In genomic region chr19:12581100-12581499, GRCh38 we compare ENCODE assay signal across 3 cellular contexts.
TF ChIP-seq lines count a peak whose summit lies in the region.

No MANE protein-coding gene starts in this region.

TF ChIP-seq in HCT116, 20 proteins besides CTCF, POLR2A, EP300 and RAD21:
- TF ChIP-seq ZBTB33 (IDR thresholded peaks at IDR 0.05; ENCODE audit: extremely low read depth, insufficient replicate concordance, low read length) (no peak), FOSL1 (IDR thresholded peaks at IDR 0.05; ENCODE audit: low read depth) (no peak), ZNF274 (IDR thresholded peaks at IDR 0.05; ENCODE audit: low read depth, low read length) (peak; percentile 46)

TF ChIP-seq in GM12878, 131 proteins besides CTCF, POLR2A, EP300 and RAD21:
- TF ChIP-seq CBX5 (IDR thresholded peaks at IDR 0.05; ENCODE audit: low read depth) (0 out of 2 replicates have a peak, but pooled peaks have one; percentile 38), STAT1 (conservative IDR thresholded peaks at IDR 0.05) (no peak), ZNF622 (IDR thresholded peaks at IDR 0.05) (no peak), CHD1 (IDR thresholded peaks at IDR 0.05; ENCODE audit: low read depth, low read length) (no peak), EGR1 (IDR thresholded peaks at IDR 0.05; ENCODE audit: borderline replicate concordance in 1 of 2, low read depth in 2 of 2, low read length in 2 of 2) (no peak), CBX3 (IDR thresholded peaks at IDR 0.05; ENCODE audit: borderline replicate concordance, low read depth) (no peak), BHLHE40 (IDR thresholded peaks at IDR 0.05; ENCODE audit: borderline replicate concordance in 1 of 2, low read depth in 2 of 2, low read length in 1 of 2) (no peak), NRF1 (conservative IDR thresholded peaks at IDR 0.05; ENCODE audit: low read depth, low read length) (no peak)
TF ChIP-seq in GM12878: peak in this region for 1.

TF ChIP-seq in HEK293T, 16 proteins besides CTCF, POLR2A, EP300 and RAD21:
- TF ChIP-seq L3MBTL2 (conservative IDR thresholded peaks at IDR 0.05) (no peak), FOXK2 (IDR thresholded peaks at IDR 0.05) (no peak), TARDBP (IDR thresholded peaks at IDR 0.05) (no peak), FOXA1 (IDR thresholded peaks at IDR 0.05) (no peak), FOXM1 (IDR thresholded peaks at IDR 0.05; ENCODE audit: borderline replicate concordance) (no peak), ZNF384 (IDR thresholded peaks at IDR 0.05) (no peak), HDGF (IDR thresholded peaks at IDR 0.05; ENCODE audit: borderline replicate concordance) (no peak), BHLHE40 (IDR thresholded peaks at IDR 0.05; ENCODE audit: borderline replicate concordance) (no peak), LEF1 (IDR thresholded peaks at IDR 0.05; ENCODE audit: borderline replicate concordance) (no peak), PKNOX1 (IDR thresholded peaks at IDR 0.05) (no peak), ARNT (IDR thresholded peaks at IDR 0.05) (no peak), CTBP1 (IDR thresholded peaks at IDR 0.05; ENCODE audit: borderline replicate concordance) (no peak), SUZ12 (IDR thresholded peaks at IDR 0.05) (no peak), SP1 (IDR thresholded peaks at IDR 0.05) (no peak)
